In the genomic region with DNA sequence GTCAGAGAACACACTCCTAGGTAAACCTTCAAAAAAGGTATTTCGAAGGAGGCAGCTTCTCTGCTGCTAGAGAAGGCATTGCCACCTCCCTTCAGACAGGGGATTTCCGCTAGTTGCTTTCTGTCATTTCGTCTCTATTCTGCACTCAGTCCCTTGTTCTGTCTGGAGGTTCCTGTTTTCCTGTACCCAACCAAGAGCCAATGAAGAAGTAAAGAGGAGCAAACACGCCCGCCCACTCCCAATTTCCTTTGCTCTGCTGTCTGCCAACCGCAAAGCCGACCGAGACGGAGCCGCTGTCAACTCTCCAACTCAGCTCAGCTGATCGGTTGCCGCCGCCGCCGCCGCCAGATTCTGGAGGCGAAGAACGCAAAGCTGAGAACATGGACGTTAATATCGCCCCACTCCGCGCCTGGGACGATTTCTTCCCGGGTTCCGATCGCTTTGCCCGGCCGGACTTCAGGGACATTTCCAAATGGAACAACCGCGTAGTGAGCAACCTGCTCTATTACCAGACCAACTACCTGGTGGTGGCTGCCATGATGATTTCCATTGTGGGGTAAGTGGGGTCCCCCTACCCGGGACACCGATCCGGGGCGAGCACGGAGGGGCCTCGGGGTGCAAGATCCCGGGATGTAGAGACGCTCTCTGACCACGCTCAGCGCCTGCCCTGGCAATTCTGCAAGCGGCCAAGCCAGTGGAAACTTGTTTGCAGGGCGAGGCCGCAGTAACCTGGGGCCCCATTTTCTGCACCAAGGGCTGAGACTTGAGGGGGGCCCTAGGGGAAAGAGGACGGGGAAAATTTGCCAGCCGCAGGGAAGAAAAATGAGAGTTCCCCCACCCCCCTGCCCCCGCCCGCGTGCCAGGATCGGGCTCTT, we compare ENCODE assay signal across 1 cellular context.
TF ChIP-seq lines count a peak whose summit lies in the region.

A gene with protein sequence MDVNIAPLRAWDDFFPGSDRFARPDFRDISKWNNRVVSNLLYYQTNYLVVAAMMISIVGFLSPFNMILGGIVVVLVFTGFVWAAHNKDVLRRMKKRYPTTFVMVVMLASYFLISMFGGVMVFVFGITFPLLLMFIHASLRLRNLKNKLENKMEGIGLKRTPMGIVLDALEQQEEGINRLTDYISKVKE (plus strand): TSS at position 270 of the 875 bp plus-strand sequence. CDS start 111 bp downstream, at position 381.

TF ChIP-seq in HEK293, 187 proteins besides CTCF, POLR2A, EP300 and RAD21 (continued from another document):
- TF ChIP-seq ZNF600 (tag by site-specific recombination; IDR thresholded peaks at IDR 0.05) = peak; percentile 55; the same call in 1 of the 2 replicates
- TF ChIP-seq TCF7L2 (IDR thresholded peaks at IDR 0.05; ENCODE audit: borderline replicate concordance, low read depth, low read length) = no peak
- TF ChIP-seq, protein P1, sequence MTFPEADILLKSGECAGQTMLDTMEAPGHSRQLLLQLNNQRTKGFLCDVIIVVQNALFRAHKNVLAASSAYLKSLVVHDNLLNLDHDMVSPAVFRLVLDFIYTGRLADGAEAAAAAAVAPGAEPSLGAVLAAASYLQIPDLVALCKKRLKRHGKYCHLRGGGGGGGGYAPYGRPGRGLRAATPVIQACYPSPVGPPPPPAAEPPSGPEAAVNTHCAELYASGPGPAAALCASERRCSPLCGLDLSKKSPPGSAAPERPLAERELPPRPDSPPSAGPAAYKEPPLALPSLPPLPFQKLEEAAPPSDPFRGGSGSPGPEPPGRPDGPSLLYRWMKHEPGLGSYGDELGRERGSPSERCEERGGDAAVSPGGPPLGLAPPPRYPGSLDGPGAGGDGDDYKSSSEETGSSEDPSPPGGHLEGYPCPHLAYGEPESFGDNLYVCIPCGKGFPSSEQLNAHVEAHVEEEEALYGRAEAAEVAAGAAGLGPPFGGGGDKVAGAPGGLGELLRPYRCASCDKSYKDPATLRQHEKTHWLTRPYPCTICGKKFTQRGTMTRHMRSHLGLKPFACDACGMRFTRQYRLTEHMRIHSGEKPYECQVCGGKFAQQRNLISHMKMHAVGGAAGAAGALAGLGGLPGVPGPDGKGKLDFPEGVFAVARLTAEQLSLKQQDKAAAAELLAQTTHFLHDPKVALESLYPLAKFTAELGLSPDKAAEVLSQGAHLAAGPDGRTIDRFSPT (tag by site-specific recombination; IDR thresholded peaks at IDR 0.05) = 0 out of 2 replicates have a peak, but pooled peaks have one; percentile 15
- TF ChIP-seq, protein P2, sequence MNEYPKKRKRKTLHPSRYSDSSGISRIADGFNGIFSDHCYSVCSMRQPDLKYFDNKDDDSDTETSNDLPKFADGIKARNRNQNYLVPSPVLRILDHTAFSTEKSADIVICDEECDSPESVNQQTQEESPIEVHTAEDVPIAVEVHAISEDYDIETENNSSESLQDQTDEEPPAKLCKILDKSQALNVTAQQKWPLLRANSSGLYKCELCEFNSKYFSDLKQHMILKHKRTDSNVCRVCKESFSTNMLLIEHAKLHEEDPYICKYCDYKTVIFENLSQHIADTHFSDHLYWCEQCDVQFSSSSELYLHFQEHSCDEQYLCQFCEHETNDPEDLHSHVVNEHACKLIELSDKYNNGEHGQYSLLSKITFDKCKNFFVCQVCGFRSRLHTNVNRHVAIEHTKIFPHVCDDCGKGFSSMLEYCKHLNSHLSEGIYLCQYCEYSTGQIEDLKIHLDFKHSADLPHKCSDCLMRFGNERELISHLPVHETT (tag by site-specific recombination; IDR thresholded peaks at IDR 0.05) = peak; percentile 64
- no peak for TF ChIP-seq ZNF664 (tag by site-specific recombination; IDR thresholded peaks at IDR 0.05)
- peak; percentile 23; the same call in 1 of the 2 replicates for TF ChIP-seq ZNF610 (tag by site-specific recombination; IDR thresholded peaks at IDR 0.05; ENCODE audit: borderline replicate concordance)
- no peak for TF ChIP-seq ZNF510 (tag by site-specific recombination; IDR thresholded peaks at IDR 0.05; ENCODE audit: insufficient replicate concordance)
- TF ChIP-seq, protein P3, sequence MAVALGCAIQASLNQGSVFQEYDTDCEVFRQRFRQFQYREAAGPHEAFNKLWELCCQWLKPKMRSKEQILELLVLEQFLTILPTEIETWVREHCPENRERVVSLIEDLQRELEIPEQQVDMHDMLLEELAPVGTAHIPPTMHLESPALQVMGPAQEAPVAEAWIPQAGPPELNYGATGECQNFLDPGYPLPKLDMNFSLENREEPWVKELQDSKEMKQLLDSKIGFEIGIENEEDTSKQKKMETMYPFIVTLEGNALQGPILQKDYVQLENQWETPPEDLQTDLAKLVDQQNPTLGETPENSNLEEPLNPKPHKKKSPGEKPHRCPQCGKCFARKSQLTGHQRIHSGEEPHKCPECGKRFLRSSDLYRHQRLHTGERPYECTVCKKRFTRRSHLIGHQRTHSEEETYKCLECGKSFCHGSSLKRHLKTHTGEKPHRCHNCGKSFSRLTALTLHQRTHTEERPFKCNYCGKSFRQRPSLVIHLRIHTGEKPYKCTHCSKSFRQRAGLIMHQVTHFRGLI (tag by site-specific recombination; IDR thresholded peaks at IDR 0.05) = no peak
- no peak for TF ChIP-seq ZNF426 (tag by site-specific recombination; IDR thresholded peaks at IDR 0.05)
- TF ChIP-seq, protein P4, sequence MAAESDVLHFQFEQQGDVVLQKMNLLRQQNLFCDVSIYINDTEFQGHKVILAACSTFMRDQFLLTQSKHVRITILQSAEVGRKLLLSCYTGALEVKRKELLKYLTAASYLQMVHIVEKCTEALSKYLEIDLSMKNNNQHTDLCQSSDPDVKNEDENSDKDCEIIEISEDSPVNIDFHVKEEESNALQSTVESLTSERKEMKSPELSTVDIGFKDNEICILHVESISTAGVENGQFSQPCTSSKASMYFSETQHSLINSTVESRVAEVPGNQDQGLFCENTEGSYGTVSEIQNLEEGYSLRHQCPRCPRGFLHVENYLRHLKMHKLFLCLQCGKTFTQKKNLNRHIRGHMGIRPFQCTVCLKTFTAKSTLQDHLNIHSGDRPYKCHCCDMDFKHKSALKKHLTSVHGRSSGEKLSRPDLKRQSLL (tag by site-specific recombination; IDR thresholded peaks at IDR 0.05) = 0 out of 2 replicates have a peak, but pooled peaks have one; percentile 12
- peak; percentile 50; the same call in 1 of the 2 replicates for TF ChIP-seq ZEB2 (tag by site-specific recombination; IDR thresholded peaks at IDR 0.05)
- TF ChIP-seq, protein P5, sequence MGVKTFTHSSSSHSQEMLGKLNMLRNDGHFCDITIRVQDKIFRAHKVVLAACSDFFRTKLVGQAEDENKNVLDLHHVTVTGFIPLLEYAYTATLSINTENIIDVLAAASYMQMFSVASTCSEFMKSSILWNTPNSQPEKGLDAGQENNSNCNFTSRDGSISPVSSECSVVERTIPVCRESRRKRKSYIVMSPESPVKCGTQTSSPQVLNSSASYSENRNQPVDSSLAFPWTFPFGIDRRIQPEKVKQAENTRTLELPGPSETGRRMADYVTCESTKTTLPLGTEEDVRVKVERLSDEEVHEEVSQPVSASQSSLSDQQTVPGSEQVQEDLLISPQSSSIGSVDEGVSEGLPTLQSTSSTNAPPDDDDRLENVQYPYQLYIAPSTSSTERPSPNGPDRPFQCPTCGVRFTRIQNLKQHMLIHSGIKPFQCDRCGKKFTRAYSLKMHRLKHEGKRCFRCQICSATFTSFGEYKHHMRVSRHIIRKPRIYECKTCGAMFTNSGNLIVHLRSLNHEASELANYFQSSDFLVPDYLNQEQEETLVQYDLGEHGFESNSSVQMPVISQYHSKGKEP (tag by site-specific recombination; IDR thresholded peaks at IDR 0.05) = peak; percentile 31; the same call in 1 of the 2 replicates
- TF ChIP-seq, protein P6, sequence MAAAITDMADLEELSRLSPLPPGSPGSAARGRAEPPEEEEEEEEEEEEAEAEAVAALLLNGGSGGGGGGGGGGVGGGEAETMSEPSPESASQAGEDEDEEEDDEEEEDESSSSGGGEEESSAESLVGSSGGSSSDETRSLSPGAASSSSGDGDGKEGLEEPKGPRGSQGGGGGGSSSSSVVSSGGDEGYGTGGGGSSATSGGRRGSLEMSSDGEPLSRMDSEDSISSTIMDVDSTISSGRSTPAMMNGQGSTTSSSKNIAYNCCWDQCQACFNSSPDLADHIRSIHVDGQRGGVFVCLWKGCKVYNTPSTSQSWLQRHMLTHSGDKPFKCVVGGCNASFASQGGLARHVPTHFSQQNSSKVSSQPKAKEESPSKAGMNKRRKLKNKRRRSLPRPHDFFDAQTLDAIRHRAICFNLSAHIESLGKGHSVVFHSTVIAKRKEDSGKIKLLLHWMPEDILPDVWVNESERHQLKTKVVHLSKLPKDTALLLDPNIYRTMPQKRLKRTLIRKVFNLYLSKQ (tag by site-specific recombination; IDR thresholded peaks at IDR 0.05; ENCODE audit: borderline replicate concordance) = no peak
- TF ChIP-seq ZNF629 (tag by site-specific recombination; IDR thresholded peaks at IDR 0.05) = peak; percentile 58
- TF ChIP-seq ZNF626 (tag by site-specific recombination; IDR thresholded peaks at IDR 0.05) = no peak
- TF ChIP-seq KLF8 (tag by site-specific recombination; IDR thresholded peaks at IDR 0.05) = 0 out of 2 replicates have a peak, but pooled peaks have one; percentile 33
- peak; percentile 39; the same call in 1 of the 2 replicates for TF ChIP-seq ZBTB8A (tag by site-specific recombination; IDR thresholded peaks at IDR 0.05)
- no peak for TF ChIP-seq ZNF776 (tag by site-specific recombination; IDR thresholded peaks at IDR 0.05; ENCODE audit: borderline replicate concordance)
- TF ChIP-seq OVOL3 (tag by site-specific recombination; IDR thresholded peaks at IDR 0.05) = no peak
- TF ChIP-seq ZNF324 (tag by site-specific recombination; IDR thresholded peaks at IDR 0.05) = 0 out of 2 replicates have a peak, but pooled peaks have one; percentile 58
- no peak for TF ChIP-seq KLF16 (tag by site-specific recombination; IDR thresholded peaks at IDR 0.05)
- TF ChIP-seq ZBTB20 (tag by site-specific recombination; IDR thresholded peaks at IDR 0.05) = peak; percentile 94
- TF ChIP-seq ZXDB (tag by site-specific recombination; IDR thresholded peaks at IDR 0.05) = peak; percentile 41
- TF ChIP-seq ZNF23 (tag by site-specific recombination; IDR thresholded peaks at IDR 0.05; ENCODE audit: borderline replicate concordance) = no peak
- TF ChIP-seq ZSCAN16 (tag by site-specific recombination; IDR thresholded peaks at IDR 0.05) = 0 out of 2 replicates have a peak, but pooled peaks have one; percentile 17
- no peak for TF ChIP-seq HOXA7 (CRISPR knock-in tag; IDR thresholded peaks at IDR 0.05; ENCODE audit: borderline replicate concordance)
- TF ChIP-seq ZNF747 (tag by site-specific recombination; IDR thresholded peaks at IDR 0.05) = no peak
- TF ChIP-seq GLIS2 (tag by site-specific recombination; IDR thresholded peaks at IDR 0.05) = 0 out of 2 replicates have a peak, but pooled peaks have one; percentile 26
- TF ChIP-seq ZNF830 (tag by site-specific recombination; IDR thresholded peaks at IDR 0.05; ENCODE audit: low read depth) = no peak
- TF ChIP-seq ZSCAN30 (tag by site-specific recombination; IDR thresholded peaks at IDR 0.05) = 0 out of 2 replicates have a peak, but pooled peaks have one; percentile 23
- TF ChIP-seq ZNF335 (tag by site-specific recombination; conservative IDR thresholded peaks at IDR 0.05) = peak; percentile 85
- no peak for TF ChIP-seq SCRT2 (tag by site-specific recombination; IDR thresholded peaks at IDR 0.05)
- 0 out of 2 replicates have a peak, but pooled peaks have one; percentile 19 for TF ChIP-seq ZNF501 (tag by site-specific recombination; IDR thresholded peaks at IDR 0.05)
- peak; percentile 87 for TF ChIP-seq ZBTB17 (tag by site-specific recombination; IDR thresholded peaks at IDR 0.05)
- no peak for TF ChIP-seq ZNF76 (tag by site-specific recombination; IDR thresholded peaks at IDR 0.05; ENCODE audit: borderline replicate concordance, low read depth)
- no peak for TF ChIP-seq ZNF623 (tag by site-specific recombination; IDR thresholded peaks at IDR 0.05)
